In the genomic region with DNA sequence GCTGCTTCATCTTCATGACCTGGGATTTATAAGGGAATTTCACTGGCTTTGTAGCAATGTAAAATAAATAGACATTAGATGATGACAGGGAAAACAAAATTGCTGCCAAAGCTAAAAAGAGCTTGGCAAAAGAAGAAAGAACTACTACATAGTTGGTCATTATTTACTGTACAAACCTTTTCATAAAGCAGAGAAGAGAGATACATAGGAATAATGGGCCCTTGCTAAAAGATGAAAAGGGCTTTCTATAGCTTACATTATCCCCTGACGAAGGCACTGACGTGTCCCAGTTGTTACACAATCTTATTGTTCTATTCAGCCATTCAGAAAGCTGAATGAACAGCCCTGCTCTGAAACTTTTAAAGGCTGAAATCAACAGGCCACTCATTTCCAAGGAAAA, we compare ENCODE assay signal across 11 cellular contexts. TPM values are rescaled to one million over a fixed set of nuclear protein-coding genes. Genes with fewer than 3 reads are reported as not detected.
A peak's percentile ranks its signal among the peaks of the same experiment; 100 is the strongest.
DNase-seq lines count a peak whose midpoint lies in the region; ATAC-seq and TF ChIP-seq lines count a peak whose summit lies in the region.
"Had no signal": no experiment of that assay in that cellular context is flagged by ENCODE, and none has a peak within 500 bp of the region (broad histone marks: within the 10 kb centered on the region; RNA-seq: fewer than 3 reads in every experiment).

No MANE protein-coding gene starts in this region.

- H2AFZ ChIP-seq in fibroblast of lung (ENCODE audit: low read length) (no peak overlapping the region), trophoblast cell (ENCODE audit: insufficient read depth, low read length, poor library complexity) (no peak overlapping the region)

- no peak overlapping the region for H3K14ac ChIP-seq in trophoblast cell (ENCODE audit: low read length)

- H3K27ac ChIP-seq in SJSA1 (peak overlapping the region; percentile 59), fibroblast of lung (ENCODE audit: insufficient read depth, low read length) (no peak overlapping the region), trophoblast cell (ENCODE audit: low read depth, low read length) (peak overlapping the region; percentile 19), mesendoderm (ENCODE audit: low read depth, low read length) (no peak overlapping the region), SJCRH30 (no peak overlapping the region)

- no peak overlapping the region for H3K56ac ChIP-seq in mesendoderm (ENCODE audit: low read length)

- H3K4ac ChIP-seq in trophoblast cell (ENCODE audit: low read depth, low read length) (no peak overlapping the region), mesendoderm (ENCODE audit: low read depth, low read length) (no peak overlapping the region)

- no peaks in the 10 kb centered on the region for H3K36me3 ChIP-seq in SJSA1
- H3K36me3 ChIP-seq in fibroblast of lung (ENCODE audit: control insufficient read depth, insufficient read depth, low read length) = no peaks in the 10 kb centered on the region
- no peaks in the 10 kb centered on the region for H3K36me3 ChIP-seq in trophoblast cell (ENCODE audit: control insufficient read depth in 1 of 2, insufficient read depth in 2 of 2, low read length in 2 of 2)
- no peaks in the 10 kb centered on the region for H3K36me3 ChIP-seq in mesendoderm (ENCODE audit: control insufficient read depth, insufficient read depth, low read length)
- no peaks in the 10 kb centered on the region for H3K36me3 ChIP-seq in SJCRH30

- H3K18ac ChIP-seq in trophoblast cell (ENCODE audit: low read length) (no peak overlapping the region), mesendoderm (ENCODE audit: low read length) (no peak overlapping the region)

- ATAC-seq in GM19455 (IDR thresholded peaks at IDR 0.05; ENCODE audit: unreplicated experiment) = no peak
- ATAC-seq: left cardiac atrium had no signal

- H2AK5ac ChIP-seq in trophoblast cell (ENCODE audit: low read length) (no peak overlapping the region), mesendoderm (ENCODE audit: low read length) (no peak overlapping the region)

- H3K79me2 ChIP-seq in fibroblast of lung (ENCODE audit: control insufficient read depth, insufficient read depth, low read length) = no peaks in the 10 kb centered on the region
- no peaks in the 10 kb centered on the region for H3K79me2 ChIP-seq in trophoblast cell (ENCODE audit: control insufficient read depth, insufficient read depth, low read length, poor library complexity)
- no peaks in the 10 kb centered on the region for H3K79me2 ChIP-seq in mesendoderm (ENCODE audit: control insufficient read depth, insufficient read depth, low read length)

- H3K9me3 ChIP-seq in SJSA1 (replicated peaks) (no peaks in the 10 kb centered on the region), fibroblast of lung (ENCODE audit: control insufficient read depth, insufficient read depth, low read depth, low read length) (no peaks in the 10 kb centered on the region), trophoblast cell (ENCODE audit: insufficient read depth, low read depth, low read length) (no peaks in the 10 kb centered on the region), SJCRH30 (replicated peaks) (no peaks in the 10 kb centered on the region)

- no peak overlapping the region for H3K4me2 ChIP-seq in fibroblast of lung (ENCODE audit: extremely low read depth, insufficient read depth, low read length)
- no peak overlapping the region for H3K4me2 ChIP-seq in trophoblast cell (ENCODE audit: low read length)
- no peak overlapping the region for H3K4me2 ChIP-seq in mesendoderm (ENCODE audit: low read length)

- no CpG with 5 or more reads among the region's 2 CpGs for WGBS in trophoblast cell (ENCODE audit: extremely low coverage, insufficient coverage, insufficient read length)
- no CpG with 5 or more reads among the region's 2 CpGs for WGBS in mesendoderm (ENCODE audit: extremely low coverage, insufficient coverage, low lambda C conversion rate)

- no peak overlapping the region for H4K12ac ChIP-seq in trophoblast cell (ENCODE audit: low read depth, low read length)

- H4K8ac ChIP-seq in trophoblast cell (ENCODE audit: low read depth, low read length) = no peak overlapping the region
- H4K8ac ChIP-seq in mesendoderm (ENCODE audit: low read depth, low read length) = no peak overlapping the region

- H2BK5ac ChIP-seq in trophoblast cell (ENCODE audit: low read depth, low read length, poor library complexity) = no peak overlapping the region
- H2BK5ac ChIP-seq in mesendoderm (ENCODE audit: low read length) = no peak overlapping the region

- no peak overlapping the region for H4K5ac ChIP-seq in mesendoderm (ENCODE audit: low read length)

- H3K27me3 ChIP-seq in SJSA1 (replicated peaks) (no peaks in the 10 kb centered on the region), fibroblast of lung (ENCODE audit: control insufficient read depth, insufficient read depth, low read length) (no peaks in the 10 kb centered on the region), trophoblast cell (ENCODE audit: insufficient read depth, low read length) (no peaks in the 10 kb centered on the region), mesendoderm (ENCODE audit: insufficient read depth, low read length, poor library complexity) (no peaks in the 10 kb centered on the region), SJCRH30 (no peaks in the 10 kb centered on the region)

- H3K23ac ChIP-seq in trophoblast cell (ENCODE audit: low read length) = no peak overlapping the region
- H3K23ac ChIP-seq in mesendoderm (ENCODE audit: low read length) = no peak overlapping the region

- H3K9ac ChIP-seq in fibroblast of lung (ENCODE audit: insufficient read depth, low read length) (no peak overlapping the region), trophoblast cell (ENCODE audit: low read length) (no peak overlapping the region), mesendoderm (ENCODE audit: low read length) (no peak overlapping the region)

- H2BK12ac ChIP-seq in trophoblast cell (ENCODE audit: low read length) = no peak overlapping the region

- H4K91ac ChIP-seq in trophoblast cell (ENCODE audit: low read depth, low read length) = no peak overlapping the region

- no peak overlapping the region for H3K4me3 ChIP-seq in SJSA1
- no peak overlapping the region for H3K4me3 ChIP-seq in fibroblast of lung (replicated peaks in 1 of 4; ENCODE audit: control extremely low read depth in 1 of 4, insufficient read depth in 1 of 4, low read depth in 3 of 4, low read length in 4 of 4)
- no peak overlapping the region for H3K4me3 ChIP-seq in trophoblast cell (ENCODE audit: low read depth, low read length)
- no peak overlapping the region for H3K4me3 ChIP-seq in mesendoderm (ENCODE audit: low read length)
- H3K4me3 ChIP-seq in SJCRH30 = no peak overlapping the region

- DNase-seq in EL (peak; percentile 32), SJSA1 (ENCODE audit: low read depth in 1 of 2, low spot score in 2 of 2) (peak; percentile 40 to 45), fibroblast of lung (ENCODE audit: low read depth in 2 of 2) (peak; percentile 81 to 85), trophoblast cell (peak; percentile 9 to 48), mesendoderm (no peak), SJCRH30 (no peak)
- DNase-seq in effector CD4-positive, alpha-beta T cell = no peak
- DNase-seq: activated T-cell treated with anti-CD3 and anti-CD28 coated beads, Interleukin-2, amount 50 U/mL, for 1 hour; left cardiac atrium had no signal

- peaks cover 16% of the 10 kb centered on the region for H3K4me1 ChIP-seq in SJSA1 (replicated peaks)
- H3K4me1 ChIP-seq in fibroblast of lung (ENCODE audit: control insufficient read depth, extremely low read depth, insufficient read depth, low read length) = no peaks in the 10 kb centered on the region
- H3K4me1 ChIP-seq in trophoblast cell (ENCODE audit: control insufficient read depth in 1 of 2, insufficient read depth in 2 of 2, low read length in 2 of 2) = no peaks in the 10 kb centered on the region
- peaks cover 2% of the 10 kb centered on the region for H3K4me1 ChIP-seq in mesendoderm (ENCODE audit: control insufficient read depth, low read depth, low read length)
- no peaks in the 10 kb centered on the region; the same call in 1 of the 2 replicates for H3K4me1 ChIP-seq in SJCRH30

- TF ChIP-seq CTCF in fibroblast of lung (conservative IDR thresholded peaks at IDR 0.05 in 1 of 2, IDR thresholded peaks at IDR 0.05 in 1 of 2; ENCODE audit: low read depth in 1 of 2, low read length in 2 of 2) = no peak

- no peak overlapping the region for H2BK15ac ChIP-seq in mesendoderm (replicated peaks; ENCODE audit: low read depth)

- H2BK120ac ChIP-seq in trophoblast cell (ENCODE audit: insufficient read depth, low read length, poor library complexity) = no peak overlapping the region
- H2BK120ac ChIP-seq in mesendoderm (ENCODE audit: low read depth, low read length) = no peak overlapping the region

- H4K20me1 ChIP-seq in fibroblast of lung (ENCODE audit: control insufficient read depth, extremely low read depth, insufficient read depth, low read length) = no peaks in the 10 kb centered on the region

- H3K79me1 ChIP-seq in trophoblast cell (ENCODE audit: low read length) (no peaks in the 10 kb centered on the region), mesendoderm (ENCODE audit: low read length) (no peaks in the 10 kb centered on the region)

RNA-seq across cellular contexts. Expression of gene ZC3H11B, which starts 57.1 kb away (rescaled TPM):
- total RNA-seq in SJSA1 (2014; rRNA removed; shearing (Covaris generic)) = 0.06 TPM in 1 of 2 replicates, not detected in the other
- under 0.01 TPM in 1 of 2 replicates, not detected in the other for total RNA-seq in fibroblast of lung
- polyA plus RNA-seq in fibroblast of lung = 0.10 and 0.11 TPM in 2 replicates
- 0.08 TPM in 1 of 2 replicates, not detected in the other for polyA plus RNA-seq in fibroblast of lung (2012)
- not detected in 2 replicates for polyA minus RNA-seq in fibroblast of lung (ENCODE audit: low replicate concordance)
- polyA plus RNA-seq in trophoblast cell (2013) = 0.21 and 0.23 TPM in 2 replicates
- 0.06 TPM for polyA plus RNA-seq in mesendoderm (2013, experiment 1 of 2)
- 0.03 TPM for polyA plus RNA-seq in mesendoderm (2013, experiment 2 of 2)
- total RNA-seq in SJCRH30 (2014; rRNA removed; shearing (Covaris generic)) = not detected in 2 replicates
- total RNA-seq: skeletal muscle tissue had no signal

Comparison
In these comparisons a context has a peak if more than half of its experiments do, and no peak if none do; other contexts are left out.
1. DNase-seq: peak in EL (single experiment), SJSA1 (2 of 2), fibroblast of lung (2 of 2) and trophoblast cell (2 of 2); none in mesendoderm (single experiment), effector CD4-positive, alpha-beta T cell (single experiment) and SJCRH30 (0 of 2).
2. H3K27ac ChIP-seq: peak in SJSA1 (single experiment) and trophoblast cell (single experiment); none in fibroblast of lung (single experiment), mesendoderm (single experiment) and SJCRH30 (single experiment).